In the genomic region with DNA sequence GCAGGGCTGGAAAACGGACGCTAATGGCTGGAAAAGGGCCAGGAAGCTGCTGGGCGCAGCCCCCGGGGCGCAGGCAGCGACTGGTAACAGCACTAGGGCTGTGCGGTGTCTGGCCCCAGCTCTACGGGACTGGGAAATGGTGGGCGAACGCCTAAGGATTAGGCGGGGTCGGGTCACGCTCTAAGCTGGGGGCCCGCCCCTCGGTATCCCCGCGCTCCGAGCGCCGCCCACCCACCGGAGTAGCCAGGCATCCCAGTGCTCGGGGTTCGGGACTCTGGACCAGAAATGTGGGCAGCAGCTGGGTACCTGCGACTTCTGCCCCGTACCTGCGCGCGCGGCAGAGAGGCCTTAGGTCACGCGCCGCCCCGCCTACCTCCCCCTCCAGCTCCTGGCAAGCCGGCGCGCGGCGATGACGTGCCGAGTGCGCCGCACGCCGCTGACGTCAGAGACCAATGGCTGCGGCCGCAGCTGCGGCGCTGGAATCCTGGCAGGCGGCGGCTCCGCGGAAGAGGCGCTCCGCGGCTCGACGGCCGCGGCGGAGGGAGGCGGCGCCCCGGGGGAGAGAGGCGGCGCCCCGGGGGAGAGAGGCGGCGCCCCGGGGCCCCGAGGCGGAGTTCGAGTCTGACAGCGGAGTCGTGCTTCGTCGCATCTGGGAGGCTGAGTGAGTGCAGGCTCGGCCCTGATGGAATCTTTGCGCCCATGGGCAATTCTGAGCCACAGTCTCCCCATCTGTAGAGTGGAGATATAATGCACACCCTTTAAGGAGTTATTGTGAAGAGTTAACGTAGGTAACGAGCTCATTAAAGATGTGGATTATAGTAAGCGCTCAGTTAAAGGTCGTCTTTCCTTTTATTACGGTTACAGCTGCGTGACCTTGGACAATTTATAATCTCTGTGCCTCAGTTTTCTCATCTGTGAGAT, we compare ENCODE assay signal across 8 cellular contexts. TPM values are rescaled to one million over a fixed set of nuclear protein-coding genes. Genes with fewer than 3 reads are reported as not detected.
DNase-seq lines count a peak whose midpoint lies in the region; ATAC-seq and TF ChIP-seq lines count a peak whose summit lies in the region.

HPS4 (minus strand) TSS at position 345 of the 921 bp plus-strand sequence. CDS start 2,021 bp downstream, outside the sequence.
A gene with protein sequence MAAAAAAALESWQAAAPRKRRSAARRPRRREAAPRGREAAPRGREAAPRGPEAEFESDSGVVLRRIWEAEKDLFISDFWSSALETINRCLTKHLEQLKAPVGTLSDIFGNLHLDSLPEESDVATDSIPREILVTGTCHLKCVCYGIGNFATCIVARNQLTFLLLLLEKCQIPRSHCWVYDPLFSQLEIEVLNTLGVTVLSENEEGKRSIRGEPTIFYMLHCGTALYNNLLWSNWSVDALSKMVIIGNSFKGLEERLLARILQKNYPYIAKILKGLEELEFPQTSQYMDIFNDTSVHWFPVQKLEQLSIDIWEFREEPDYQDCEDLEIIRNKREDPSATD (plus strand): TSS at position 439 of the 921 bp plus-strand sequence. CDS start 14 bp downstream, at position 453.

- peak; percentile 71 for ATAC-seq in GM21360 (IDR thresholded peaks at IDR 0.05; ENCODE audit: unreplicated experiment)

- H3K9me3 Mint-ChIP-seq in endothelial cell (ENCODE audit: unreplicated experiment) (no peaks in the 10 kb centered on the region), mesothelial cell of epicardium (no peaks in the 10 kb centered on the region)

- H3K36me3 Mint-ChIP-seq in endothelial cell (ENCODE audit: low read depth, unreplicated experiment) (peaks cover 15% of the 10 kb centered on the region), mesothelial cell of epicardium (peaks cover 7% of the 10 kb centered on the region)

- DNase-seq in CMK (ENCODE audit: low read depth), result peak; percentile 80
- peak; percentile 81 for DNase-seq in HT1080 (ENCODE audit: low read depth)
- peak; percentile 71 for DNase-seq in NOMO-1 treated with dmso at 0.1 percent for 144 hours (lab: John Stamatoyannopoulos, UW; ENCODE audit: unreplicated experiment)
- peak; percentile 64 for DNase-seq in activated CD8-positive, alpha-beta memory T cell treated with anti-CD3 and anti-CD28 coated beads, Interleukin-2, amount 50 U/mL, for 1 hour (ENCODE audit: extremely low read depth)
- DNase-seq in endothelial cell (ENCODE audit: low spot score), result peak; percentile 95
- peak; percentile 92 to 94 for DNase-seq in mesothelial cell of epicardium (ENCODE audit: low spot score in 2 of 2, unreplicated experiment in 2 of 2)
- peak; percentile 85 to 89 for DNase-seq in stimulated activated CD8-positive, alpha-beta memory T cell treated with anti-CD3 and anti-CD28 coated beads, Interleukin-15, amount 100 ng/mL, for 48 hours (ENCODE audit: low read depth in 2 of 2)

- peaks cover 34% of the 10 kb centered on the region for H3K4me1 Mint-ChIP-seq in endothelial cell (ENCODE audit: unreplicated experiment)
- peaks cover 55% of the 10 kb centered on the region for H3K4me1 Mint-ChIP-seq in mesothelial cell of epicardium

- H3K27me3 Mint-ChIP-seq in endothelial cell (ENCODE audit: unreplicated experiment), result peaks cover 3% of the 10 kb centered on the region
- H3K27me3 Mint-ChIP-seq in mesothelial cell of epicardium (ENCODE audit: low read depth), result no peaks in the 10 kb centered on the region

- H3K27ac Mint-ChIP-seq in endothelial cell (ENCODE audit: unreplicated experiment) (peak within 1 kb of the TSS; percentile 93), mesothelial cell of epicardium (peak within 1 kb of the TSS; percentile 99)

- TF ChIP-seq CTCF in endothelial cell (IDR thresholded peaks at IDR 0.05; ENCODE audit: unreplicated experiment), result no peak
- no peak for TF ChIP-seq CTCF in mesothelial cell of epicardium (IDR thresholded peaks at IDR 0.05; ENCODE audit: unreplicated experiment)

- peak within 1 kb of the TSS; percentile 93 for H3K4me3 Mint-ChIP-seq in endothelial cell (ENCODE audit: unreplicated experiment)
- peak within 1 kb of the TSS; percentile 83 for H3K4me3 Mint-ChIP-seq in mesothelial cell of epicardium

RNA-seq across cellular contexts. Expression of gene HPS4, which starts in this region (rescaled TPM):
- 23.4 and 28.6 TPM in 2 replicates for total RNA-seq in HT1080 (2014; rRNA removed; shearing (Covaris generic))
- 30.4 and 33.2 TPM in 2 replicates for polyA plus RNA-seq in HT1080 (2015; cell fraction: cytosol; rRNA removed)
- polyA plus RNA-seq in HT1080 (2015; cell fraction: nucleus; rRNA removed), result 72.3 and 77.9 TPM in 2 replicates
- total RNA-seq in endothelial cell (ENCODE audit: unreplicated experiment) (34.2 TPM), mesothelial cell of epicardium (54.1 to 55.9 TPM (median 55.6 TPM) in 3 replicates)

RNA-seq across cellular contexts. Expression of the second gene that starts in this region (rescaled TPM):
- 27.3 and 37.1 TPM in 2 replicates for total RNA-seq in HT1080 (2014; rRNA removed; shearing (Covaris generic))
- 36.6 and 38.2 TPM in 2 replicates for polyA plus RNA-seq in HT1080 (2015; cell fraction: cytosol; rRNA removed)
- 19.4 and 22.5 TPM in 2 replicates for polyA plus RNA-seq in HT1080 (2015; cell fraction: nucleus; rRNA removed)
- total RNA-seq in endothelial cell (ENCODE audit: unreplicated experiment), result 19.5 TPM
- 23.5 to 25.2 TPM (median 24.1 TPM) in 3 replicates for total RNA-seq in mesothelial cell of epicardium

Comparison
In these comparisons a context has a peak if more than half of its experiments do, and no peak if none do; other contexts are left out.
1. Peak in every context shown above with its lines: DNase-seq and ATAC-seq.